In genomic region chr14:51056431-51056830, GRCh38 we compare ENCODE assay signal across 2 cellular contexts.
TF ChIP-seq lines count a peak whose summit lies in the region.

No MANE protein-coding gene starts in this region.

TF ChIP-seq in SK-N-SH, 30 proteins besides CTCF, POLR2A, EP300 and RAD21 (continued from another document):
- no peak for TF ChIP-seq RCOR1 (IDR thresholded peaks at IDR 0.05; ENCODE audit: low read length)
- TF ChIP-seq POLR2AphosphoS5 (IDR thresholded peaks at IDR 0.05; ENCODE audit: low read depth, low read length): no peak
- no peak for TF ChIP-seq GABPA (IDR thresholded peaks at IDR 0.05; ENCODE audit: low read depth)
- TF ChIP-seq FOXM1 (IDR thresholded peaks at IDR 0.05; ENCODE audit: low read depth): no peak
- TF ChIP-seq TAF1 (IDR thresholded peaks at IDR 0.05; ENCODE audit: borderline replicate concordance, low read depth, low read length): no peak
- TF ChIP-seq RFX5 (IDR thresholded peaks at IDR 0.05; ENCODE audit: low read length): no peak
- TF ChIP-seq SMC3 (IDR thresholded peaks at IDR 0.05; ENCODE audit: low read depth, low read length): no peak
- TF ChIP-seq CHD2 (IDR thresholded peaks at IDR 0.05; ENCODE audit: low read length, partially characterized antibody): no peak
- no peak for TF ChIP-seq USF1 (IDR thresholded peaks at IDR 0.05; ENCODE audit: borderline replicate concordance, low read depth)
- TF ChIP-seq USF2 (IDR thresholded peaks at IDR 0.05; ENCODE audit: borderline replicate concordance, low read depth, low read length): no peak

TF ChIP-seq in SK-N-SH treated with all-trans-retinoic acid at 6 μM for 48 hours, 23 proteins besides CTCF, POLR2A, EP300 and RAD21 (continued from another document):
- no peak for TF ChIP-seq TOX (CRISPR knock-in tag; IDR thresholded peaks at IDR 0.05; ENCODE audit: borderline replicate concordance)
- no peak for TF ChIP-seq TCF4 (CRISPR knock-in tag; IDR thresholded peaks at IDR 0.05; ENCODE audit: borderline replicate concordance)
- TF ChIP-seq ESRRG (CRISPR knock-in tag; IDR thresholded peaks at IDR 0.05): no peak
- TF ChIP-seq ISL1 (CRISPR knock-in tag; IDR thresholded peaks at IDR 0.05): no peak
- TF ChIP-seq CSRNP3 (CRISPR knock-in tag; IDR thresholded peaks at IDR 0.05): no peak
- no peak for TF ChIP-seq PATZ1 (CRISPR knock-in tag; IDR thresholded peaks at IDR 0.05; ENCODE audit: borderline replicate concordance)
- no peak for TF ChIP-seq CSDC2 (CRISPR knock-in tag; IDR thresholded peaks at IDR 0.05)
- no peak for TF ChIP-seq CREB5 (CRISPR knock-in tag; IDR thresholded peaks at IDR 0.05; ENCODE audit: low read depth)
